10 cellular contexts compared by ENCODE assay signal in the genomic region with DNA sequence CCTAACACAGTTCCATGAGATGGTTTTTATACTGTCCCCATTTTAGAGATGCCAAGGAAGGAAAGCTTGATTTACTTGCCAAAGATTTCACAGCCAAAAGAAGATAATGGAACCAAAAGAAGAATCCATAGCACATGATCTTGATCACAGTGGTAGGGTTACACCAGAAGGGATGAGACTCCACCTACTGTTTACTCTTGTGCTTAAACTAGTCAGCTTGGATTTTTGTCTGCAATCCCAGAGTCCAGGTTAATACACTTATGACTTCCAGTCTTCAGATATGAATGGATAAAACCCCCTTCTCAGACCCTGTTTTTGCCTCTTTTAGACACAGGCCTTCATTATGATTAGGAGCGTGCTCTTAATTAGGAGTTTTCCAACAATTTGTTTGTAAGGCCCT.
DNase-seq lines count a peak whose midpoint lies in the region; ATAC-seq and TF ChIP-seq lines count a peak whose summit lies in the region.
"Had no signal": no experiment of that assay in that cellular context is flagged by ENCODE, and none has a peak within 500 bp of the region (broad histone marks: within the 10 kb centered on the region; RNA-seq: fewer than 3 reads in every experiment).

No MANE protein-coding gene starts in this region.

- peak overlapping the region in 1 of 12 donors; percentile 5 for H3K27ac ChIP-seq in heart left ventricle
- no peak overlapping the region for H3K27ac ChIP-seq in CD8-positive, alpha-beta memory T cell (ENCODE audit: low read depth, low read length)
- no peak overlapping the region for H3K27ac ChIP-seq in uterus

- H3K36me3 Mint-ChIP-seq in CD8-positive, alpha-beta memory T cell = no peaks in the 10 kb centered on the region

- intact Hi-C loops in heart left ventricle (cut with DNase I) = loop anchor here in 7 of 10 donors (5.0 to 10.0 kb wide), 5 partner anchors 116 to 149 kb away; no protein-coding TSS in a partner anchor
- intact Hi-C loops in uterus (cut with DNase I; ENCODE audit: low total_unique reads) = no loop called here

- H3K27me3 Mint-ChIP-seq in CD8-positive, alpha-beta memory T cell = peaks cover 0 to 1% of the 10 kb centered on the region in 2 donors
- H3K27me3 Mint-ChIP-seq: IgD-negative memory B cell had no signal

- no peak overlapping the region for H3K4me3 Mint-ChIP-seq in CD8-positive, alpha-beta memory T cell
- H3K4me3 Mint-ChIP-seq: IgD-negative memory B cell had no signal

- TF ChIP-seq CTCF in GM20000 (IDR thresholded peaks at IDR 0.05; ENCODE audit: extremely low read depth, missing control alignments) = no peak
- peak in 7 of 12 donors; percentile 12 to 48 (median 34) for TF ChIP-seq CTCF in heart left ventricle (IDR thresholded peaks at IDR 0.05)
- peak in 1 of 4 experiments; percentile 39 for TF ChIP-seq CTCF in uterus (IDR thresholded peaks at IDR 0.05)

- H3K27me3 ChIP-seq in heart left ventricle (no peaks in the 10 kb centered on the region), uterus (no peaks in the 10 kb centered on the region)
- H3K27me3 ChIP-seq in CD8-positive, alpha-beta memory T cell (ENCODE audit: insufficient read depth, low read length, poor library complexity, severe bottlenecking) = no peaks in the 10 kb centered on the region

- POLR2A ChIA-PET in CD8-positive, alpha-beta memory T cell (lab: Charles Lee) = no interaction called here

- TF ChIP-seq POLR2A in heart left ventricle (IDR thresholded peaks at IDR 0.05) (no peak), uterus (IDR thresholded peaks at IDR 0.05) (no peak)

- H3K9me3 Mint-ChIP-seq in CD8-positive, alpha-beta memory T cell = no peaks in the 10 kb centered on the region

- DNase-seq in 8988T (peak; percentile 9), GM20000 (ENCODE audit: low spot score) (peak; percentile 25), RPMI7951 (ENCODE audit: low read depth) (peak; percentile 49), heart left ventricle (no peak), uterus (no peak)
- no peak for DNase-seq in CD8-positive, alpha-beta memory T cell
- DNase-seq in activated CD4-positive, CD25-positive, alpha-beta regulatory T cell (lab: John Stamatoyannopoulos, UW) = no peak
- DNase-seq: anterior cingulate cortex had no signal

- H3K27ac Mint-ChIP-seq in CD8-positive, alpha-beta memory T cell = no peak overlapping the region
- H3K27ac Mint-ChIP-seq: IgD-negative memory B cell had no signal

- H3K36me3 ChIP-seq in heart left ventricle (no peaks in the 10 kb centered on the region), uterus (no peaks in the 10 kb centered on the region)
- H3K36me3 ChIP-seq in CD8-positive, alpha-beta memory T cell (ENCODE audit: insufficient read depth, low read length) = no peaks in the 10 kb centered on the region

- ATAC-seq in heart left ventricle (peak in 3 of 4 donors; percentile 53 to 75 (median 64)), GM21717 (IDR thresholded peaks at IDR 0.05; ENCODE audit: unreplicated experiment) (no peak)

- H3K9me3 ChIP-seq in heart left ventricle (no peaks in the 10 kb centered on the region), uterus (no peaks in the 10 kb centered on the region)
- no peaks in the 10 kb centered on the region for H3K9me3 ChIP-seq in CD8-positive, alpha-beta memory T cell (ENCODE audit: low read length)

- CTCF ChIA-PET in CD8-positive, alpha-beta memory T cell (lab: Charles Lee) = no interaction called here

- H3K4me1 ChIP-seq in heart left ventricle = peaks cover 0 to 28% (median 7%) of the 10 kb centered on the region in 12 donors
- no peaks in the 10 kb centered on the region for H3K4me1 ChIP-seq in CD8-positive, alpha-beta memory T cell (ENCODE audit: insufficient read depth, low read length)
- H3K4me1 ChIP-seq in uterus = no peaks in the 10 kb centered on the region

- WGBS in heart left ventricle, 4 donors = 86 to 98% (median 90%) methylated on average over 1 of the region's 1 CpG

- H3K4me1 Mint-ChIP-seq in CD8-positive, alpha-beta memory T cell = peaks cover 4 to 14% (median 10%) of the 10 kb centered on the region in 3 donors
- H3K4me1 Mint-ChIP-seq: IgD-negative memory B cell had no signal

- H3K4me3 ChIP-seq in heart left ventricle (no peak overlapping the region), uterus (no peak overlapping the region)
- H3K4me3 ChIP-seq in CD8-positive, alpha-beta memory T cell (ENCODE audit: low read length) = no peak overlapping the region

Comparison
In these comparisons a context has a peak if more than half of its experiments do, and no peak if none do; other contexts are left out.
1. DNase-seq: peak in 8988T (single experiment), GM20000 (single experiment) and RPMI7951 (single experiment); none in heart left ventricle (0 of 5), CD8-positive, alpha-beta memory T cell (0 of 5), activated CD4-positive, CD25-positive, alpha-beta regulatory T cell (0 of 4) and uterus (0 of 2).